Comparison of ENCODE assay signal across 33 cellular contexts in the genomic region with DNA sequence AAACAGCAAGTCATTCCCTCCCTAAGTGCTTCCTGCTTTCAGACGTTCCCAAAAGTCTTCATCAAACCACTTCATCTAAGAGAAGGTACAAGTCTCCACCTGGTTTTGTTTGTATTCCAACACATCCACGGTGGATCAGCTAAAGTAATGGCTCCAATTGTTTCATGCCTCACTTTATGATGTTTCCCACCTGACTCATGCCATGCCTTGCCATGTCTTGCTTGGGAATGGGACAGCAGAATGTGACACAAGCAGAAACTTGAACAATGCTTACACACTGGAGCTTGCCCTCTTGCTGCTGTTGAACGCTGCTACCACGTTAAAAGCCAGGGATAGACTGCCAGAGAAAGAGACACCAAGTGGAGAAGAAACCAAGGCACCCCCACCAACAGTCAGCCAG.
"Had no signal": no experiment of that assay in that cellular context is flagged by ENCODE, and none has a peak within 500 bp of the region (broad histone marks: within the 10 kb centered on the region; RNA-seq: fewer than 3 reads in every experiment).

No MANE protein-coding gene starts in this region.

- DNase-seq: activated CD4-positive, alpha-beta T cell treated with anti-CD3 and anti-CD28 coated beads, Interleukin-2, amount 10 ng/mL, durations not matched to agents 24 days and 14 days; activated CD4-positive, alpha-beta T cell treated with anti-CD3 and anti-CD28 coated beads, Interleukin-2, amount 50 U/mL, for 4 hours; activated CD8-positive, alpha-beta T cell treated with anti-CD3 and anti-CD28 coated beads for 36 hours; activated effector memory CD4-positive, alpha-beta T cell treated with anti-CD3 and anti-CD28 coated beads, Interleukin-2, amount 50 U/mL, for 16 hours; activated naive CD4-positive, alpha-beta T cell; activated naive CD4-positive, alpha-beta T cell treated with anti-CD3 and anti-CD28 coated beads, Interleukin-2, amount 50 U/mL, for 16 hours; activated naive CD8-positive, alpha-beta T cell treated with anti-CD3 and anti-CD28 coated beads for 36 hours; activated T-cell treated with anti-CD3 and anti-CD28 coated beads, Interleukin-2, amount 50 U/mL, for 1 hour; activated T-cell treated with anti-CD3 and anti-CD28 coated beads, Interleukin-2, amount 50 U/mL, for 72 hours; amniotic stem cell; aorta; caudate nucleus; Karpas-422; KBM-7; NCI-H1105 treated with DMSO at 0.1 percent for 48 hours; NCI-H1436; NCI-H1694; NCI-H1930; NCI-H2081 treated with DMSO at 0.1 percent for 48 hours; NCI-H345; NCI-H526; NCI-H748 treated with DMSO at 0.1 percent for 48 hours; NK-92 treated with Interleukin-12 subunit alpha and Interleukin-12 subunit beta, amount 100 ng/mL, for 24 hours; PC-3; Peyer's patch; RPMI8226; SIG-M5; SW 1271; T-helper 1 cell; T-helper 2 cell had no signal

- H3K36me3 ChIP-seq: Peyer's patch had no signal

- H3K4me3 ChIP-seq: Peyer's patch had no signal

- H3K27ac ChIP-seq: Peyer's patch had no signal

- H3K4me1 ChIP-seq: Peyer's patch had no signal

- FAIRE-seq: TTC549 had no signal

- H3K9me3 ChIP-seq: Peyer's patch had no signal

- H3K27me3 ChIP-seq: Peyer's patch had no signal

- ATAC-seq: activated CD8-positive, alpha-beta T cell treated with anti-CD3 and anti-CD28 coated beads for 36 hours; activated T-cell treated with anti-CD3 and anti-CD28 coated beads, Interleukin-2, amount 50 U/mL, for 72 hours; activated T-helper 17 cell treated with anti-CD3 and anti-CD28 coated beads, Interleukin-2, amount 50 U/mL, for 72 hours; PC-3; Right ventricle myocardium inferior had no signal
